In genomic region chr6:42988486-42989020, GRCh38 we compare ENCODE assay signal across 15 cellular contexts. TPM values are rescaled to one million over a fixed set of nuclear protein-coding genes. Genes with fewer than 3 reads are reported as not detected.
DNase-seq lines count a peak whose midpoint lies in the region.
"Had no signal": no experiment of that assay in that cellular context is flagged by ENCODE, and none has a peak within 500 bp of the region (broad histone marks: within the 10 kb centered on the region; RNA-seq: fewer than 3 reads in every experiment).

No MANE protein-coding gene starts in this region.

- in situ Hi-C loops in G401 (cut with HindIII; ENCODE audit: low sequenced_read_pairs), result no loop called here
- in situ Hi-C loops in SK-MEL-5 (cut with HindIII; ENCODE audit: low pct_unique_long_range_greater_than_20kb, low sequenced_read_pairs), result no loop called here

- DNase-seq in G401 (ENCODE audit: low spot score) (peak; percentile 20), SK-MEL-5 (ENCODE audit: low read depth, low spot score) (peak; percentile 22), fibroblast of gingiva (ENCODE audit: low read depth) (peak; percentile 52), pulmonary artery endothelial cell (ENCODE audit: low read depth, low spot score) (peak; percentile 27), hypothalamus (lab: John Stamatoyannopoulos, UW) (no peak)
- no peak for DNase-seq in stimulated activated CD4-positive, alpha-beta T cell treated with anti-CD3 and anti-CD28 coated beads, Interleukin-12 subunit alpha, Interleukin-12 subunit beta, amount 100 ng/mL, for 4 hours
- no peak for DNase-seq in stimulated activated CD4-positive, alpha-beta T cell treated with anti-CD3 and anti-CD28 coated beads, Interleukin-1b, Interleukin-23, amount 100 ng/mL, for 48 hours
- DNase-seq: amniotic stem cell, colonic mucosa, DMS79, kidney glomerular epithelial cell, midbrain, NCI-H526, ovary had no signal

RNA-seq across cellular contexts. Expression of gene PPP2R5D, which starts 4.2 kb away (rescaled TPM):
- 64.8 and 71.0 TPM in 2 replicates for total RNA-seq in G401 (2014; rRNA removed; shearing (Covaris generic))
- 37.3 and 39.1 TPM in 2 replicates for total RNA-seq in SK-MEL-5 (2014; rRNA removed; shearing (Covaris generic))
- 42.1 and 69.3 TPM in 2 replicates for polyA plus RNA-seq in SK-MEL-5 (2015; cell fraction: cytosol; rRNA removed)
- 27.7 and 40.7 TPM in 2 replicates for polyA plus RNA-seq in SK-MEL-5 (2015; cell fraction: nucleus; rRNA removed)
- 36.1 and 45.3 TPM in 2 replicates for total RNA-seq in pulmonary artery endothelial cell

RNA-seq across cellular contexts. Expression of gene PEX6, which starts 9.6 kb away (rescaled TPM):
- 14.1 and 19.2 TPM in 2 replicates for total RNA-seq in G401 (2014; rRNA removed; shearing (Covaris generic))
- 15.2 and 18.4 TPM in 2 replicates for total RNA-seq in SK-MEL-5 (2014; rRNA removed; shearing (Covaris generic))
- 10.3 and 14.0 TPM in 2 replicates for polyA plus RNA-seq in SK-MEL-5 (2015; cell fraction: cytosol; rRNA removed)
- 29.8 and 32.2 TPM in 2 replicates for polyA plus RNA-seq in SK-MEL-5 (2015; cell fraction: nucleus; rRNA removed)
- total RNA-seq in pulmonary artery endothelial cell, result 21.7 and 32.7 TPM in 2 replicates

RNA-seq across cellular contexts. Expression of gene MEA1, which starts 25.2 kb away (rescaled TPM):
- 77.0 and 78.3 TPM in 2 replicates for total RNA-seq in G401 (2014; rRNA removed; shearing (Covaris generic))
- 66.6 and 79.1 TPM in 2 replicates for total RNA-seq in SK-MEL-5 (2014; rRNA removed; shearing (Covaris generic))
- 54.4 and 74.3 TPM in 2 replicates for polyA plus RNA-seq in SK-MEL-5 (2015; cell fraction: cytosol; rRNA removed)
- polyA plus RNA-seq in SK-MEL-5 (2015; cell fraction: nucleus; rRNA removed), result 7.3 and 9.0 TPM in 2 replicates
- total RNA-seq in pulmonary artery endothelial cell, result 48.4 and 55.7 TPM in 2 replicates

RNA-seq across cellular contexts. Expression of gene KLHDC3, which starts 25.5 kb away (rescaled TPM):
- total RNA-seq in G401 (2014; rRNA removed; shearing (Covaris generic)), result 131 and 136 TPM in 2 replicates
- total RNA-seq in SK-MEL-5 (2014; rRNA removed; shearing (Covaris generic)), result 61.6 and 67.9 TPM in 2 replicates
- polyA plus RNA-seq in SK-MEL-5 (2015; cell fraction: cytosol; rRNA removed), result 44.2 and 54.0 TPM in 2 replicates
- polyA plus RNA-seq in SK-MEL-5 (2015; cell fraction: nucleus; rRNA removed), result 39.7 and 45.4 TPM in 2 replicates
- 123 and 148 TPM in 2 replicates for total RNA-seq in pulmonary artery endothelial cell

RNA-seq across cellular contexts. Expression of gene GNMT, which starts 28.0 kb away (rescaled TPM):
- total RNA-seq in G401 (2014; rRNA removed; shearing (Covaris generic)), result 0.75 TPM in 1 of 2 replicates, not detected in the other
- 0.34 TPM in 1 of 2 replicates, not detected in the other for total RNA-seq in SK-MEL-5 (2014; rRNA removed; shearing (Covaris generic))
- 0.44 TPM in 1 of 2 replicates, not detected in the other for polyA plus RNA-seq in SK-MEL-5 (2015; cell fraction: cytosol; rRNA removed)
- 0.88 TPM in 1 of 2 replicates, not detected in the other for polyA plus RNA-seq in SK-MEL-5 (2015; cell fraction: nucleus; rRNA removed)
- total RNA-seq in pulmonary artery endothelial cell, result 0.13 and 0.21 TPM in 2 replicates
- total RNA-seq: epithelial cell of proximal tubule had no signal

Comparison
In these comparisons a context has a peak if more than half of its experiments do, and no peak if none do; other contexts are left out.
1. DNase-seq: peak in G401 (single experiment), SK-MEL-5 (single experiment), fibroblast of gingiva (single experiment) and pulmonary artery endothelial cell (single experiment); none in stimulated activated CD4-positive, alpha-beta T cell treated with anti-CD3 and anti-CD28 coated beads, Interleukin-12 subunit alpha, Interleukin-12 subunit beta, amount 100 ng/mL, for 4 hours (single experiment), stimulated activated CD4-positive, alpha-beta T cell treated with anti-CD3 and anti-CD28 coated beads, Interleukin-1b, Interleukin-23, amount 100 ng/mL, for 48 hours (single experiment) and hypothalamus (0 of 51).